1 cellular context compared by ENCODE assay signal in the genomic region with DNA sequence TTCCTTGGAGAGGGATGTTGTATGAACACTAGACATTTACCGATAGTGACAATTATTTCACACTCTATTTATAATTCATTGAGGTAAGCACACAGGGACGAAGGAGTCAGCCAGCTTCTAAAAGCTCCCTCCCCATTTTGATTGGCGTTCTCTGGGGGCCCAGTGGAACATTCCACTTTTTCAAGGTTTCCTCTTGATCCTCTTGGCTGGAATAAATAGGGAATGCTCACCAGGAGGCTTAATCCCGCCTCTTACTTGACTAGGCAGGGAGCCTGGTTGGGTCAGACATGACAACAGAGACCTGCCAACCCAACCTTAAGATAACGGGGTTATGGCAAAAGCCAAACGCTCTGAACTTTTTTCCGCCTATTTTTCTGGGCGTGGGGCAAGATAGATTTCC.
TF ChIP-seq lines count a peak whose summit lies in the region.

No MANE protein-coding gene starts in this region.

TF ChIP-seq in HEK293, 187 proteins besides CTCF, POLR2A, EP300 and RAD21 (continued from another document and continues in another):
- TF ChIP-seq, protein P1, sequence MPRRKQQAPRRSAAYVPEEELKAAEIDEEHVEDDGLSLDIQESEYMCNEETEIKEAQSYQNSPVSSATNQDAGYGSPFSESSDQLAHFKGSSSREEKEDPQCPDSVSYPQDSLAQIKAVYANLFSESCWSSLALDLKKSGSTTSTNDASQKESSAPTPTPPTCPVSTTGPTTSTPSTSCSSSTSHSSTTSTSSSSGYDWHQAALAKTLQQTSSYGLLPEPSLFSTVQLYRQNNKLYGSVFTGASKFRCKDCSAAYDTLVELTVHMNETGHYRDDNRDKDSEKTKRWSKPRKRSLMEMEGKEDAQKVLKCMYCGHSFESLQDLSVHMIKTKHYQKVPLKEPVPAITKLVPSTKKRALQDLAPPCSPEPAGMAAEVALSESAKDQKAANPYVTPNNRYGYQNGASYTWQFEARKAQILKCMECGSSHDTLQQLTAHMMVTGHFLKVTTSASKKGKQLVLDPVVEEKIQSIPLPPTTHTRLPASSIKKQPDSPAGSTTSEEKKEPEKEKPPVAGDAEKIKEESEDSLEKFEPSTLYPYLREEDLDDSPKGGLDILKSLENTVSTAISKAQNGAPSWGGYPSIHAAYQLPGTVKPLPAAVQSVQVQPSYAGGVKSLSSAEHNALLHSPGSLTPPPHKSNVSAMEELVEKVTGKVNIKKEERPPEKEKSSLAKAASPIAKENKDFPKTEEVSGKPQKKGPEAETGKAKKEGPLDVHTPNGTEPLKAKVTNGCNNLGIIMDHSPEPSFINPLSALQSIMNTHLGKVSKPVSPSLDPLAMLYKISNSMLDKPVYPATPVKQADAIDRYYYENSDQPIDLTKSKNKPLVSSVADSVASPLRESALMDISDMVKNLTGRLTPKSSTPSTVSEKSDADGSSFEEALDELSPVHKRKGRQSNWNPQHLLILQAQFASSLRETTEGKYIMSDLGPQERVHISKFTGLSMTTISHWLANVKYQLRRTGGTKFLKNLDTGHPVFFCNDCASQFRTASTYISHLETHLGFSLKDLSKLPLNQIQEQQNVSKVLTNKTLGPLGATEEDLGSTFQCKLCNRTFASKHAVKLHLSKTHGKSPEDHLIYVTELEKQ (tag by site-specific recombination; IDR thresholded peaks at IDR 0.05; ENCODE audit: borderline replicate concordance) = no peak
- TF ChIP-seq BCL11A (tag by site-specific recombination; IDR thresholded peaks at IDR 0.05; ENCODE audit: low read depth) (no peak), GLIS1 (tag by site-specific recombination; IDR thresholded peaks at IDR 0.05) (0 out of 2 replicates have a peak, but pooled peaks have one; percentile 17), ZSCAN23 (tag by site-specific recombination; IDR thresholded peaks at IDR 0.05) (no peak), SP3 (tag by site-specific recombination; IDR thresholded peaks at IDR 0.05) (0 out of 2 replicates have a peak, but pooled peaks have one; percentile 4), ZNF837 (tag by site-specific recombination; IDR thresholded peaks at IDR 0.05) (no peak), SP2 (tag by site-specific recombination; IDR thresholded peaks at IDR 0.05) (peak; percentile 58), ZNF214 (tag by site-specific recombination; IDR thresholded peaks at IDR 0.05; ENCODE audit: borderline replicate concordance) (no peak), ZNF174 (tag by site-specific recombination; IDR thresholded peaks at IDR 0.05) (no peak), KLF10 (tag by site-specific recombination; IDR thresholded peaks at IDR 0.05) (no peak), ZNF600 (tag by site-specific recombination; IDR thresholded peaks at IDR 0.05) (peak; percentile 55), ZBTB8A (tag by site-specific recombination; IDR thresholded peaks at IDR 0.05) (no peak), ZBTB21 (tag by site-specific recombination; IDR thresholded peaks at IDR 0.05) (no peak), ZNF629 (tag by site-specific recombination; IDR thresholded peaks at IDR 0.05) (0 out of 2 replicates have a peak, but pooled peaks have one; percentile 22), ZIC2 (tag by site-specific recombination; IDR thresholded peaks at IDR 0.05) (peak; percentile 22; the same call in 1 of the 2 replicates), ZNF391 (tag by site-specific recombination; IDR thresholded peaks at IDR 0.05; ENCODE audit: borderline replicate concordance, low read depth) (no peak), WT1 (tag by site-specific recombination; IDR thresholded peaks at IDR 0.05) (0 out of 2 replicates have a peak, but pooled peaks have one; percentile 17), ZFP3 (tag by site-specific recombination; IDR thresholded peaks at IDR 0.05; ENCODE audit: low read depth) (no peak), ZBTB20 (tag by site-specific recombination; IDR thresholded peaks at IDR 0.05) (no peak), SP7 (tag by site-specific recombination; IDR thresholded peaks at IDR 0.05) (0 out of 2 replicates have a peak, but pooled peaks have one; percentile 30), ZFP37 (tag by site-specific recombination; IDR thresholded peaks at IDR 0.05) (no peak), ZNF48 (tag by site-specific recombination; IDR thresholded peaks at IDR 0.05) (no peak), ZNF274 (IDR thresholded peaks at IDR 0.05; ENCODE audit: low read length) (no peak), ZNF274 (tag by site-specific recombination; IDR thresholded peaks at IDR 0.05; ENCODE audit: borderline replicate concordance) (no peak), KLF8 (tag by site-specific recombination; IDR thresholded peaks at IDR 0.05) (no peak), ZNF416 (tag by site-specific recombination; IDR thresholded peaks at IDR 0.05) (no peak), KLF7 (tag by site-specific recombination; IDR thresholded peaks at IDR 0.05; ENCODE audit: borderline replicate concordance) (no peak), SALL2 (tag by site-specific recombination; IDR thresholded peaks at IDR 0.05; ENCODE audit: borderline replicate concordance) (no peak), GLI4 (tag by site-specific recombination; IDR thresholded peaks at IDR 0.05) (no peak), ZNF132 (tag by site-specific recombination; IDR thresholded peaks at IDR 0.05; ENCODE audit: borderline replicate concordance) (no peak), YY2 (tag by site-specific recombination; IDR thresholded peaks at IDR 0.05) (no peak), ZBTB1 (tag by site-specific recombination; IDR thresholded peaks at IDR 0.05) (no peak), OVOL3 (tag by site-specific recombination; IDR thresholded peaks at IDR 0.05) (no peak), GLIS2 (tag by site-specific recombination; IDR thresholded peaks at IDR 0.05) (no peak), RBAK (tag by site-specific recombination; IDR thresholded peaks at IDR 0.05) (no peak)
- TF ChIP-seq, protein P2, sequence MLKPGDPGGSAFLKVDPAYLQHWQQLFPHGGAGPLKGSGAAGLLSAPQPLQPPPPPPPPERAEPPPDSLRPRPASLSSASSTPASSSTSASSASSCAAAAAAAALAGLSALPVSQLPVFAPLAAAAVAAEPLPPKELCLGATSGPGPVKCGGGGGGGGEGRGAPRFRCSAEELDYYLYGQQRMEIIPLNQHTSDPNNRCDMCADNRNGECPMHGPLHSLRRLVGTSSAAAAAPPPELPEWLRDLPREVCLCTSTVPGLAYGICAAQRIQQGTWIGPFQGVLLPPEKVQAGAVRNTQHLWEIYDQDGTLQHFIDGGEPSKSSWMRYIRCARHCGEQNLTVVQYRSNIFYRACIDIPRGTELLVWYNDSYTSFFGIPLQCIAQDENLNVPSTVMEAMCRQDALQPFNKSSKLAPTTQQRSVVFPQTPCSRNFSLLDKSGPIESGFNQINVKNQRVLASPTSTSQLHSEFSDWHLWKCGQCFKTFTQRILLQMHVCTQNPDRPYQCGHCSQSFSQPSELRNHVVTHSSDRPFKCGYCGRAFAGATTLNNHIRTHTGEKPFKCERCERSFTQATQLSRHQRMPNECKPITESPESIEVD (tag by site-specific recombination; IDR thresholded peaks at IDR 0.05) = no peak
- TF ChIP-seq, protein P3, sequence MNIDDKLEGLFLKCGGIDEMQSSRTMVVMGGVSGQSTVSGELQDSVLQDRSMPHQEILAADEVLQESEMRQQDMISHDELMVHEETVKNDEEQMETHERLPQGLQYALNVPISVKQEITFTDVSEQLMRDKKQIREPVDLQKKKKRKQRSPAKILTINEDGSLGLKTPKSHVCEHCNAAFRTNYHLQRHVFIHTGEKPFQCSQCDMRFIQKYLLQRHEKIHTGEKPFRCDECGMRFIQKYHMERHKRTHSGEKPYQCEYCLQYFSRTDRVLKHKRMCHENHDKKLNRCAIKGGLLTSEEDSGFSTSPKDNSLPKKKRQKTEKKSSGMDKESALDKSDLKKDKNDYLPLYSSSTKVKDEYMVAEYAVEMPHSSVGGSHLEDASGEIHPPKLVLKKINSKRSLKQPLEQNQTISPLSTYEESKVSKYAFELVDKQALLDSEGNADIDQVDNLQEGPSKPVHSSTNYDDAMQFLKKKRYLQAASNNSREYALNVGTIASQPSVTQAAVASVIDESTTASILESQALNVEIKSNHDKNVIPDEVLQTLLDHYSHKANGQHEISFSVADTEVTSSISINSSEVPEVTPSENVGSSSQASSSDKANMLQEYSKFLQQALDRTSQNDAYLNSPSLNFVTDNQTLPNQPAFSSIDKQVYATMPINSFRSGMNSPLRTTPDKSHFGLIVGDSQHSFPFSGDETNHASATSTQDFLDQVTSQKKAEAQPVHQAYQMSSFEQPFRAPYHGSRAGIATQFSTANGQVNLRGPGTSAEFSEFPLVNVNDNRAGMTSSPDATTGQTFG (tag by site-specific recombination; IDR thresholded peaks at IDR 0.05; ENCODE audit: borderline replicate concordance) = no peak
- TF ChIP-seq, protein P4, sequence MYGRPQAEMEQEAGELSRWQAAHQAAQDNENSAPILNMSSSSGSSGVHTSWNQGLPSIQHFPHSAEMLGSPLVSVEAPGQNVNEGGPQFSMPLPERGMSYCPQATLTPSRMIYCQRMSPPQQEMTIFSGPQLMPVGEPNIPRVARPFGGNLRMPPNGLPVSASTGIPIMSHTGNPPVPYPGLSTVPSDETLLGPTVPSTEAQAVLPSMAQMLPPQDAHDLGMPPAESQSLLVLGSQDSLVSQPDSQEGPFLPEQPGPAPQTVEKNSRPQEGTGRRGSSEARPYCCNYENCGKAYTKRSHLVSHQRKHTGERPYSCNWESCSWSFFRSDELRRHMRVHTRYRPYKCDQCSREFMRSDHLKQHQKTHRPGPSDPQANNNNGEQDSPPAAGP (tag by site-specific recombination; IDR thresholded peaks at IDR 0.05) = no peak
- TF ChIP-seq, protein P5, sequence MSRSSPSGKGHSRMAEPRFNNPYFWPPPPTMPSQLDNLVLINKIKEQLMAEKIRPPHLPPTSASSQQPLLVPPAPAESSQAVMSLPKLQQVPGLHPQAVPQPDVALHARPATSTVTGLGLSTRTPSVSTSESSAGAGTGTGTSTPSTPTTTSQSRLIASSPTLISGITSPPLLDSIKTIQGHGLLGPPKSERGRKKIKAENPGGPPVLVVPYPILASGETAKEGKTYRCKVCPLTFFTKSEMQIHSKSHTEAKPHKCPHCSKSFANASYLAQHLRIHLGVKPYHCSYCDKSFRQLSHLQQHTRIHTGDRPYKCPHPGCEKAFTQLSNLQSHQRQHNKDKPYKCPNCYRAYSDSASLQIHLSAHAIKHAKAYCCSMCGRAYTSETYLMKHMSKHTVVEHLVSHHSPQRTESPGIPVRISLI (tag by site-specific recombination; IDR thresholded peaks at IDR 0.05) = no peak
- TF ChIP-seq, protein P6, sequence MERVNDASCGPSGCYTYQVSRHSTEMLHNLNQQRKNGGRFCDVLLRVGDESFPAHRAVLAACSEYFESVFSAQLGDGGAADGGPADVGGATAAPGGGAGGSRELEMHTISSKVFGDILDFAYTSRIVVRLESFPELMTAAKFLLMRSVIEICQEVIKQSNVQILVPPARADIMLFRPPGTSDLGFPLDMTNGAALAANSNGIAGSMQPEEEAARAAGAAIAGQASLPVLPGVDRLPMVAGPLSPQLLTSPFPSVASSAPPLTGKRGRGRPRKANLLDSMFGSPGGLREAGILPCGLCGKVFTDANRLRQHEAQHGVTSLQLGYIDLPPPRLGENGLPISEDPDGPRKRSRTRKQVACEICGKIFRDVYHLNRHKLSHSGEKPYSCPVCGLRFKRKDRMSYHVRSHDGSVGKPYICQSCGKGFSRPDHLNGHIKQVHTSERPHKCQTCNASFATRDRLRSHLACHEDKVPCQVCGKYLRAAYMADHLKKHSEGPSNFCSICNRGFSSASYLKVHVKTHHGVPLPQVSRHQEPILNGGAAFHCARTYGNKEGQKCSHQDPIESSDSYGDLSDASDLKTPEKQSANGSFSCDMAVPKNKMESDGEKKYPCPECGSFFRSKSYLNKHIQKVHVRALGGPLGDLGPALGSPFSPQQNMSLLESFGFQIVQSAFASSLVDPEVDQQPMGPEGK (tag by site-specific recombination; IDR thresholded peaks at IDR 0.05) = 0 out of 2 replicates have a peak, but pooled peaks have one; percentile 28
- TF ChIP-seq, protein P7, sequence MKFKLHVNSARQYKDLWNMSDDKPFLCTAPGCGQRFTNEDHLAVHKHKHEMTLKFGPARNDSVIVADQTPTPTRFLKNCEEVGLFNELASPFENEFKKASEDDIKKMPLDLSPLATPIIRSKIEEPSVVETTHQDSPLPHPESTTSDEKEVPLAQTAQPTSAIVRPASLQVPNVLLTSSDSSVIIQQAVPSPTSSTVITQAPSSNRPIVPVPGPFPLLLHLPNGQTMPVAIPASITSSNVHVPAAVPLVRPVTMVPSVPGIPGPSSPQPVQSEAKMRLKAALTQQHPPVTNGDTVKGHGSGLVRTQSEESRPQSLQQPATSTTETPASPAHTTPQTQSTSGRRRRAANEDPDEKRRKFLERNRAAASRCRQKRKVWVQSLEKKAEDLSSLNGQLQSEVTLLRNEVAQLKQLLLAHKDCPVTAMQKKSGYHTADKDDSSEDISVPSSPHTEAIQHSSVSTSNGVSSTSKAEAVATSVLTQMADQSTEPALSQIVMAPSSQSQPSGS (tag by site-specific recombination; IDR thresholded peaks at IDR 0.05; ENCODE audit: low read depth) = no peak
- TF ChIP-seq, protein P8, sequence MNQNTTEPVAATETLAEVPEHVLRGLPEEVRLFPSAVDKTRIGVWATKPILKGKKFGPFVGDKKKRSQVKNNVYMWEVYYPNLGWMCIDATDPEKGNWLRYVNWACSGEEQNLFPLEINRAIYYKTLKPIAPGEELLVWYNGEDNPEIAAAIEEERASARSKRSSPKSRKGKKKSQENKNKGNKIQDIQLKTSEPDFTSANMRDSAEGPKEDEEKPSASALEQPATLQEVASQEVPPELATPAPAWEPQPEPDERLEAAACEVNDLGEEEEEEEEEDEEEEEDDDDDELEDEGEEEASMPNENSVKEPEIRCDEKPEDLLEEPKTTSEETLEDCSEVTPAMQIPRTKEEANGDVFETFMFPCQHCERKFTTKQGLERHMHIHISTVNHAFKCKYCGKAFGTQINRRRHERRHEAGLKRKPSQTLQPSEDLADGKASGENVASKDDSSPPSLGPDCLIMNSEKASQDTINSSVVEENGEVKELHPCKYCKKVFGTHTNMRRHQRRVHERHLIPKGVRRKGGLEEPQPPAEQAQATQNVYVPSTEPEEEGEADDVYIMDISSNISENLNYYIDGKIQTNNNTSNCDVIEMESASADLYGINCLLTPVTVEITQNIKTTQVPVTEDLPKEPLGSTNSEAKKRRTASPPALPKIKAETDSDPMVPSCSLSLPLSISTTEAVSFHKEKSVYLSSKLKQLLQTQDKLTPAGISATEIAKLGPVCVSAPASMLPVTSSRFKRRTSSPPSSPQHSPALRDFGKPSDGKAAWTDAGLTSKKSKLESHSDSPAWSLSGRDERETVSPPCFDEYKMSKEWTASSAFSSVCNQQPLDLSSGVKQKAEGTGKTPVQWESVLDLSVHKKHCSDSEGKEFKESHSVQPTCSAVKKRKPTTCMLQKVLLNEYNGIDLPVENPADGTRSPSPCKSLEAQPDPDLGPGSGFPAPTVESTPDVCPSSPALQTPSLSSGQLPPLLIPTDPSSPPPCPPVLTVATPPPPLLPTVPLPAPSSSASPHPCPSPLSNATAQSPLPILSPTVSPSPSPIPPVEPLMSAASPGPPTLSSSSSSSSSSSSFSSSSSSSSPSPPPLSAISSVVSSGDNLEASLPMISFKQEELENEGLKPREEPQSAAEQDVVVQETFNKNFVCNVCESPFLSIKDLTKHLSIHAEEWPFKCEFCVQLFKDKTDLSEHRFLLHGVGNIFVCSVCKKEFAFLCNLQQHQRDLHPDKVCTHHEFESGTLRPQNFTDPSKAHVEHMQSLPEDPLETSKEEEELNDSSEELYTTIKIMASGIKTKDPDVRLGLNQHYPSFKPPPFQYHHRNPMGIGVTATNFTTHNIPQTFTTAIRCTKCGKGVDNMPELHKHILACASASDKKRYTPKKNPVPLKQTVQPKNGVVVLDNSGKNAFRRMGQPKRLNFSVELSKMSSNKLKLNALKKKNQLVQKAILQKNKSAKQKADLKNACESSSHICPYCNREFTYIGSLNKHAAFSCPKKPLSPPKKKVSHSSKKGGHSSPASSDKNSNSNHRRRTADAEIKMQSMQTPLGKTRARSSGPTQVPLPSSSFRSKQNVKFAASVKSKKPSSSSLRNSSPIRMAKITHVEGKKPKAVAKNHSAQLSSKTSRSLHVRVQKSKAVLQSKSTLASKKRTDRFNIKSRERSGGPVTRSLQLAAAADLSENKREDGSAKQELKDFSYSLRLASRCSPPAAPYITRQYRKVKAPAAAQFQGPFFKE (tag by site-specific recombination; IDR thresholded peaks at IDR 0.05; ENCODE audit: borderline replicate concordance) = no peak
